ENCODE assay signal across 2 cellular contexts in the genomic region with DNA sequence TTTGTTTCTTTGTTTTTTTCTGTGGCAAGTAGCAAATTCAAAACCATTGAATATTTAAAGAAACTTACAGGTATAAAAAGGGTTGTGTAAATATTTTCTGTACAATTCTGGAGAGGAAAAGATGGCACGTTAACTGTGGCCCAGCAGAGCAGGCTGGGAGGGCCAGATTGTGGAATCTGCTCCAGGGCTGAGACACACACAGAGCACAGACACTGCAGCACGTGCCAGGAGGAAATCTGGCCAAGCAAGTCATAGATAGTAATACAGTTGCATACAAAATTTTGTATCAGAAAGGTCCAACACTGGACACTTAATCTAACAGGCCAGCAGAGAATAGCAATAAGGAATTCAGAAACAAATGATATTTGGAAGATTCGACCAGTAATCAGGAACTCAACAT.
TF ChIP-seq lines count a peak whose summit lies in the region.

No MANE protein-coding gene starts in this region.

TF ChIP-seq in SK-N-SH, 30 proteins besides CTCF, POLR2A, EP300 and RAD21 (continued from another document):
- TF ChIP-seq, protein P1, sequence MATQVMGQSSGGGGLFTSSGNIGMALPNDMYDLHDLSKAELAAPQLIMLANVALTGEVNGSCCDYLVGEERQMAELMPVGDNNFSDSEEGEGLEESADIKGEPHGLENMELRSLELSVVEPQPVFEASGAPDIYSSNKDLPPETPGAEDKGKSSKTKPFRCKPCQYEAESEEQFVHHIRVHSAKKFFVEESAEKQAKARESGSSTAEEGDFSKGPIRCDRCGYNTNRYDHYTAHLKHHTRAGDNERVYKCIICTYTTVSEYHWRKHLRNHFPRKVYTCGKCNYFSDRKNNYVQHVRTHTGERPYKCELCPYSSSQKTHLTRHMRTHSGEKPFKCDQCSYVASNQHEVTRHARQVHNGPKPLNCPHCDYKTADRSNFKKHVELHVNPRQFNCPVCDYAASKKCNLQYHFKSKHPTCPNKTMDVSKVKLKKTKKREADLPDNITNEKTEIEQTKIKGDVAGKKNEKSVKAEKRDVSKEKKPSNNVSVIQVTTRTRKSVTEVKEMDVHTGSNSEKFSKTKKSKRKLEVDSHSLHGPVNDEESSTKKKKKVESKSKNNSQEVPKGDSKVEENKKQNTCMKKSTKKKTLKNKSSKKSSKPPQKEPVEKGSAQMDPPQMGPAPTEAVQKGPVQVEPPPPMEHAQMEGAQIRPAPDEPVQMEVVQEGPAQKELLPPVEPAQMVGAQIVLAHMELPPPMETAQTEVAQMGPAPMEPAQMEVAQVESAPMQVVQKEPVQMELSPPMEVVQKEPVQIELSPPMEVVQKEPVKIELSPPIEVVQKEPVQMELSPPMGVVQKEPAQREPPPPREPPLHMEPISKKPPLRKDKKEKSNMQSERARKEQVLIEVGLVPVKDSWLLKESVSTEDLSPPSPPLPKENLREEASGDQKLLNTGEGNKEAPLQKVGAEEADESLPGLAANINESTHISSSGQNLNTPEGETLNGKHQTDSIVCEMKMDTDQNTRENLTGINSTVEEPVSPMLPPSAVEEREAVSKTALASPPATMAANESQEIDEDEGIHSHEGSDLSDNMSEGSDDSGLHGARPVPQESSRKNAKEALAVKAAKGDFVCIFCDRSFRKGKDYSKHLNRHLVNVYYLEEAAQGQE (IDR thresholded peaks at IDR 0.05; ENCODE audit: low read depth, low read length): no peak
- no peak for TF ChIP-seq TCF12 (IDR thresholded peaks at IDR 0.05)
- TF ChIP-seq, protein P2, sequence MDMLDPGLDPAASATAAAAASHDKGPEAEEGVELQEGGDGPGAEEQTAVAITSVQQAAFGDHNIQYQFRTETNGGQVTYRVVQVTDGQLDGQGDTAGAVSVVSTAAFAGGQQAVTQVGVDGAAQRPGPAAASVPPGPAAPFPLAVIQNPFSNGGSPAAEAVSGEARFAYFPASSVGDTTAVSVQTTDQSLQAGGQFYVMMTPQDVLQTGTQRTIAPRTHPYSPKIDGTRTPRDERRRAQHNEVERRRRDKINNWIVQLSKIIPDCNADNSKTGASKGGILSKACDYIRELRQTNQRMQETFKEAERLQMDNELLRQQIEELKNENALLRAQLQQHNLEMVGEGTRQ (IDR thresholded peaks at IDR 0.05; ENCODE audit: borderline replicate concordance, low read depth, low read length): no peak

TF ChIP-seq in SK-N-SH treated with all-trans-retinoic acid at 6 μM for 48 hours, 23 proteins besides CTCF, POLR2A, EP300 and RAD21 (continued from another document):
- TF ChIP-seq, protein P3, sequence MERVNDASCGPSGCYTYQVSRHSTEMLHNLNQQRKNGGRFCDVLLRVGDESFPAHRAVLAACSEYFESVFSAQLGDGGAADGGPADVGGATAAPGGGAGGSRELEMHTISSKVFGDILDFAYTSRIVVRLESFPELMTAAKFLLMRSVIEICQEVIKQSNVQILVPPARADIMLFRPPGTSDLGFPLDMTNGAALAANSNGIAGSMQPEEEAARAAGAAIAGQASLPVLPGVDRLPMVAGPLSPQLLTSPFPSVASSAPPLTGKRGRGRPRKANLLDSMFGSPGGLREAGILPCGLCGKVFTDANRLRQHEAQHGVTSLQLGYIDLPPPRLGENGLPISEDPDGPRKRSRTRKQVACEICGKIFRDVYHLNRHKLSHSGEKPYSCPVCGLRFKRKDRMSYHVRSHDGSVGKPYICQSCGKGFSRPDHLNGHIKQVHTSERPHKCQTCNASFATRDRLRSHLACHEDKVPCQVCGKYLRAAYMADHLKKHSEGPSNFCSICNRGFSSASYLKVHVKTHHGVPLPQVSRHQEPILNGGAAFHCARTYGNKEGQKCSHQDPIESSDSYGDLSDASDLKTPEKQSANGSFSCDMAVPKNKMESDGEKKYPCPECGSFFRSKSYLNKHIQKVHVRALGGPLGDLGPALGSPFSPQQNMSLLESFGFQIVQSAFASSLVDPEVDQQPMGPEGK (CRISPR knock-in tag; IDR thresholded peaks at IDR 0.05; ENCODE audit: borderline replicate concordance): no peak
- TF ChIP-seq ZNF8 (CRISPR knock-in tag; IDR thresholded peaks at IDR 0.05) (no peak), ARNTL (CRISPR knock-in tag; IDR thresholded peaks at IDR 0.05; ENCODE audit: borderline replicate concordance, low read depth) (no peak), TCF4 (CRISPR knock-in tag; IDR thresholded peaks at IDR 0.05; ENCODE audit: borderline replicate concordance) (no peak), ZFP3 (CRISPR knock-in tag; IDR thresholded peaks at IDR 0.05) (no peak), PPARA (CRISPR knock-in tag; IDR thresholded peaks at IDR 0.05; ENCODE audit: borderline replicate concordance) (no peak), OSR1 (CRISPR knock-in tag; IDR thresholded peaks at IDR 0.05) (no peak)
- TF ChIP-seq, protein P4, sequence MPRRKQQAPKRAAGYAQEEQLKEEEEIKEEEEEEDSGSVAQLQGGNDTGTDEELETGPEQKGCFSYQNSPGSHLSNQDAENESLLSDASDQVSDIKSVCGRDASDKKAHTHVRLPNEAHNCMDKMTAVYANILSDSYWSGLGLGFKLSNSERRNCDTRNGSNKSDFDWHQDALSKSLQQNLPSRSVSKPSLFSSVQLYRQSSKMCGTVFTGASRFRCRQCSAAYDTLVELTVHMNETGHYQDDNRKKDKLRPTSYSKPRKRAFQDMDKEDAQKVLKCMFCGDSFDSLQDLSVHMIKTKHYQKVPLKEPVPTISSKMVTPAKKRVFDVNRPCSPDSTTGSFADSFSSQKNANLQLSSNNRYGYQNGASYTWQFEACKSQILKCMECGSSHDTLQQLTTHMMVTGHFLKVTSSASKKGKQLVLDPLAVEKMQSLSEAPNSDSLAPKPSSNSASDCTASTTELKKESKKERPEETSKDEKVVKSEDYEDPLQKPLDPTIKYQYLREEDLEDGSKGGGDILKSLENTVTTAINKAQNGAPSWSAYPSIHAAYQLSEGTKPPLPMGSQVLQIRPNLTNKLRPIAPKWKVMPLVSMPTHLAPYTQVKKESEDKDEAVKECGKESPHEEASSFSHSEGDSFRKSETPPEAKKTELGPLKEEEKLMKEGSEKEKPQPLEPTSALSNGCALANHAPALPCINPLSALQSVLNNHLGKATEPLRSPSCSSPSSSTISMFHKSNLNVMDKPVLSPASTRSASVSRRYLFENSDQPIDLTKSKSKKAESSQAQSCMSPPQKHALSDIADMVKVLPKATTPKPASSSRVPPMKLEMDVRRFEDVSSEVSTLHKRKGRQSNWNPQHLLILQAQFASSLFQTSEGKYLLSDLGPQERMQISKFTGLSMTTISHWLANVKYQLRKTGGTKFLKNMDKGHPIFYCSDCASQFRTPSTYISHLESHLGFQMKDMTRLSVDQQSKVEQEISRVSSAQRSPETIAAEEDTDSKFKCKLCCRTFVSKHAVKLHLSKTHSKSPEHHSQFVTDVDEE (CRISPR knock-in tag; IDR thresholded peaks at IDR 0.05): no peak
TF ChIP-seq in SK-N-SH treated with all-trans-retinoic acid at 6 μM for 48 hours: peak in this region for 0.
